8 cellular contexts compared by ENCODE assay signal in the genomic region with DNA sequence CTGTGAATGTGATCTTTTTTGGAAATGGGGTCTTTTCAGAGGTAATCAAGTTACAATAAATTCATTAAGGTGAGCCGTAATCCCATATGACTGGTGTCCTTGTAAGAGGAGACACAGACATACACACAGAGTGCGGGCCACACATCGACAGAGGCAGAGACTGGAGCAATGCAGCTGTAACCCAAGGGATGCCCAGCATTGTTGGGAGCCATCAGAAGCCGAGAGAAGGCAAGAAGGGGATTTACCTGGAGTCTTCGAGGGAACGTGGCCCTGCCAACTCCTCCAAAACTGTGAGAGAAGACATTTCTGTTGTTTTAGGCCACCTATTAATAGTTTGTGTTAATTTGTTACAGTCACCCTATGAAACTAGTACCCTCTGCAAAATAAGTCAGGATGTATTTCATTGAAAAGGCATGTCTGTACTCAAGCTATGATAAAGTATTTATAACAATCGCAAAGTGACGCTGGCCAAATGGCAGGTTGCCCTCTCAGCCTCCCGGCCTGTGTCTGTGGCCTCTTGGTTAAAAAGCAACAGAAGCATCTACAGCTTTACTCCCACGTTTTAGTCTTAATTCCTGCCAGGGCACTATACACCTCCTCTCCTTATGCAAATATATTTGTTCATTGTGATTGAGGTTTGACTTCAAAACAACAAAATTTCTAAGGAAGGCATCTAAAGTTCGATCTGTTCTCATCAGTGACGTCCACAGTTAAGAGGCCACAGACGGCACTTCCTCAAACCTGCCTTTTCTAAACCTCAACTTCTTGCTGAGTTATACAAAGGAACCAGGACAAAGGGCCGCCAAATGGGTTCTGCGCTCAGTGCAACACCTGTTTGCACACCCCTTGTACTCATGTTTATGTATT. TPM values are rescaled to one million over a fixed set of nuclear protein-coding genes. Genes with fewer than 3 reads are reported as not detected.
DNase-seq lines count a peak whose midpoint lies in the region; ATAC-seq and TF ChIP-seq lines count a peak whose summit lies in the region.

No MANE protein-coding gene starts in this region.

- H3K36me3 Mint-ChIP-seq in dendritic cell treated with granulocyte-macrophage colony-stimulating factor and Interleukin-4, amounts not matched to agents 40 ng/mL and 50 ng/mL, for 4 days (ENCODE audit: low read depth) = peaks cover 9% of the 10 kb centered on the region
- H3K36me3 Mint-ChIP-seq in natural killer cell = no peaks in the 10 kb centered on the region

- no peaks in the 10 kb centered on the region for H3K9me3 Mint-ChIP-seq in dendritic cell treated with granulocyte-macrophage colony-stimulating factor and Interleukin-4, amounts not matched to agents 40 ng/mL and 50 ng/mL, for 4 days
- H3K9me3 Mint-ChIP-seq in natural killer cell = no peaks in the 10 kb centered on the region

- H3K27me3 Mint-ChIP-seq in dendritic cell treated with granulocyte-macrophage colony-stimulating factor and Interleukin-4, amounts not matched to agents 40 ng/mL and 50 ng/mL, for 4 days = no peaks in the 10 kb centered on the region
- H3K27me3 Mint-ChIP-seq in natural killer cell (ENCODE audit: low read depth in 2 of 2) = no peaks in the 10 kb centered on the region

- DNase-seq in GM03348 (ENCODE audit: low spot score) (peak; percentile 31), NCI-H345 (lab: John Stamatoyannopoulos, UW) (peak; percentile 74), natural killer cell (no peak), COLO829 (ENCODE audit: low spot score) (no peak)

- no peak overlapping the region for H3K4me3 Mint-ChIP-seq in dendritic cell treated with granulocyte-macrophage colony-stimulating factor and Interleukin-4, amounts not matched to agents 40 ng/mL and 50 ng/mL, for 4 days
- H3K4me3 Mint-ChIP-seq in natural killer cell = peak overlapping the region; percentile 18

- H3K27ac Mint-ChIP-seq in dendritic cell treated with granulocyte-macrophage colony-stimulating factor and Interleukin-4, amounts not matched to agents 40 ng/mL and 50 ng/mL, for 4 days = peak overlapping the region; percentile 28
- H3K27ac Mint-ChIP-seq in natural killer cell = peak overlapping the region; percentile 57 to 83

- intact Hi-C loops in dendritic cell treated with granulocyte-macrophage colony-stimulating factor and Interleukin-4, amounts not matched to agents 40 ng/mL and 50 ng/mL, for 4 days (cut with micrococcal nuclease) = loop anchor here (5.0 kb wide), 1 partner anchor 36 kb away; no protein-coding TSS in a partner anchor
- intact Hi-C loops in natural killer cell (cut with micrococcal nuclease) = no loop called here

- ATAC-seq in HG02571 (IDR thresholded peaks at IDR 0.05; ENCODE audit: unreplicated experiment) (peak; percentile 56), natural killer cell (peak; percentile 24 to 75 (median 48)), GM19328 (IDR thresholded peaks at IDR 0.05; ENCODE audit: unreplicated experiment) (no peak), GM18502 (IDR thresholded peaks at IDR 0.05; ENCODE audit: poor library complexity, unreplicated experiment) (no peak)

- H3K4me1 Mint-ChIP-seq in dendritic cell treated with granulocyte-macrophage colony-stimulating factor and Interleukin-4, amounts not matched to agents 40 ng/mL and 50 ng/mL, for 4 days (ENCODE audit: low read depth) = peaks cover 50% of the 10 kb centered on the region
- peaks cover 88 to 90% of the 10 kb centered on the region in 2 donors for H3K4me1 Mint-ChIP-seq in natural killer cell

- TF ChIP-seq CTCF in natural killer cell (IDR thresholded peaks at IDR 0.05) = no peak

RNA-seq across cellular contexts. Expression of a gene that starts 46.8 kb away (rescaled TPM):
- total RNA-seq in natural killer cell = 100 to 1,000 TPM; 127 to 145 (median 144) TPM

Comparison
In these comparisons a context has a peak if more than half of its experiments do, and no peak if none do; other contexts are left out.
1. DNase-seq: peak in GM03348 (single experiment) and NCI-H345 (single experiment); none in natural killer cell (single experiment) and COLO829 (single experiment).
2. ATAC-seq: peak in HG02571 (single experiment) and natural killer cell (3 of 3); none in GM19328 (single experiment) and GM18502 (single experiment).